Comparison of ENCODE assay signal across 21 cellular contexts in genomic region chr7:3887071-3887691, GRCh38.
DNase-seq lines count a peak whose midpoint lies in the region; ATAC-seq, FAIRE-seq and TF ChIP-seq lines count a peak whose summit lies in the region.
"Had no signal": no experiment of that assay in that cellular context is flagged by ENCODE, and none has a peak within 500 bp of the region (broad histone marks: within the 10 kb centered on the region; RNA-seq: fewer than 3 reads in every experiment).

No MANE protein-coding gene starts in this region.

- ATAC-seq in foreskin keratinocyte (peak; percentile 37), sciatic nerve (peak; percentile 50)
- ATAC-seq: A549, GM23338, HCT116 had no signal

- TF ChIP-seq CTCF in bronchial epithelial cell (IDR thresholded peaks at IDR 0.05; ENCODE audit: insufficient read depth, low read length, severe bottlenecking) (no peak), foreskin keratinocyte (conservative IDR thresholded peaks at IDR 0.05) (no peak)

- no peaks in the 10 kb centered on the region for H3K4me1 ChIP-seq in foreskin keratinocyte
- H3K4me1 ChIP-seq: A549, BLaER1 had no signal

- DNase-seq in NCI-H226 (peak; percentile 64), bronchial epithelial cell (ENCODE audit: low read depth) (peak; percentile 18), foreskin keratinocyte (peak; percentile 42 to 54), sciatic nerve (ENCODE audit: low spot score) (no peak), RPMI8226 (no peak), NCI-H524 (lab: John Stamatoyannopoulos, UW) (no peak), NCI-H2227 (lab: John Stamatoyannopoulos, UW; ENCODE audit: unreplicated experiment) (no peak), Ammon's horn (ENCODE audit: low spot score) (no peak)
- DNase-seq: Calu3; CD4-positive, alpha-beta memory T cell; NCI-H1694; NCI-H2081 treated with DMSO at 0.1 percent for 48 hours; NCI-H510A; NCI-H774; OCI-M1 had no signal

- no peak overlapping the region for H3K4me3 ChIP-seq in bronchial epithelial cell (ENCODE audit: low read depth, low read length)
- H3K4me3 ChIP-seq: A549, BLaER1, GM23338 had no signal

- no peak for FAIRE-seq in bronchial epithelial cell (lab: Jason Lieb, UNC)
- FAIRE-seq: A549, GM12892, GM18507 had no signal

- H3K36me3 ChIP-seq in bronchial epithelial cell (ENCODE audit: control insufficient read depth, insufficient read depth, low read length) = no peaks in the 10 kb centered on the region
- H3K36me3 ChIP-seq: BLaER1 had no signal

- intact Hi-C loops in sciatic nerve (cut with DNase I) = no loop called here

- H3K27me3 ChIP-seq in bronchial epithelial cell (ENCODE audit: control insufficient read depth, insufficient read depth, low read length) = no peaks in the 10 kb centered on the region
- H3K27me3 ChIP-seq in foreskin keratinocyte = no peaks in the 10 kb centered on the region
- H3K27me3 ChIP-seq: BLaER1 had no signal

- H3K27ac ChIP-seq in foreskin keratinocyte = no peak overlapping the region
- H3K27ac ChIP-seq: A549, BLaER1 had no signal

Comparison
In these comparisons a context has a peak if more than half of its experiments do, and no peak if none do; other contexts are left out.
1. DNase-seq: peak in NCI-H226 (single experiment), bronchial epithelial cell (single experiment) and foreskin keratinocyte (2 of 2); none in sciatic nerve (single experiment), RPMI8226 (single experiment), NCI-H524 (0 of 2), NCI-H2227 (single experiment) and Ammon's horn (single experiment).